ENCODE assay signal across 2 cellular contexts in genomic region chr12:49811136-49811535, GRCh38.
TF ChIP-seq lines count a peak whose summit lies in the region.

No MANE protein-coding gene starts in this region.

TF ChIP-seq in HEK293, 187 proteins besides CTCF, POLR2A, EP300 and RAD21:
- TF ChIP-seq ZNF645 (tag by site-specific recombination; IDR thresholded peaks at IDR 0.05) = no peak
- TF ChIP-seq ZNF362 (tag by site-specific recombination; IDR thresholded peaks at IDR 0.05) = no peak
- no peak for TF ChIP-seq ZNF24 (tag by site-specific recombination; IDR thresholded peaks at IDR 0.05)
- 0 out of 2 replicates have a peak, but pooled peaks have one; percentile 8 for TF ChIP-seq KLF1 (tag by site-specific recombination; IDR thresholded peaks at IDR 0.05)
- no peak for TF ChIP-seq ZNF274 (IDR thresholded peaks at IDR 0.05; ENCODE audit: low read length)
- TF ChIP-seq ZNF274 (tag by site-specific recombination; IDR thresholded peaks at IDR 0.05; ENCODE audit: borderline replicate concordance) = no peak
- TF ChIP-seq PATZ1 (tag by site-specific recombination; IDR thresholded peaks at IDR 0.05) = no peak
- TF ChIP-seq ZNF335 (tag by site-specific recombination; conservative IDR thresholded peaks at IDR 0.05) = no peak
- no peak for TF ChIP-seq ZNF169 (tag by site-specific recombination; IDR thresholded peaks at IDR 0.05)
- no peak for TF ChIP-seq ZNF624 (tag by site-specific recombination; IDR thresholded peaks at IDR 0.05)
- peak; percentile 51 for TF ChIP-seq ZNF398 (tag by site-specific recombination; IDR thresholded peaks at IDR 0.05)

TF ChIP-seq in H1, 55 proteins besides CTCF, POLR2A, EP300 and RAD21:
- TF ChIP-seq POLR2AphosphoS5 (IDR thresholded peaks at IDR 0.05; ENCODE audit: low read depth, low read length) (0 out of 2 replicates have a peak, but pooled peaks have one; percentile 37), EZH2 (IDR thresholded peaks at IDR 0.05; ENCODE audit: low read depth, low read length, severe bottlenecking) (no peak)
